Comparison of ENCODE assay signal across 9 cellular contexts in the genomic region with DNA sequence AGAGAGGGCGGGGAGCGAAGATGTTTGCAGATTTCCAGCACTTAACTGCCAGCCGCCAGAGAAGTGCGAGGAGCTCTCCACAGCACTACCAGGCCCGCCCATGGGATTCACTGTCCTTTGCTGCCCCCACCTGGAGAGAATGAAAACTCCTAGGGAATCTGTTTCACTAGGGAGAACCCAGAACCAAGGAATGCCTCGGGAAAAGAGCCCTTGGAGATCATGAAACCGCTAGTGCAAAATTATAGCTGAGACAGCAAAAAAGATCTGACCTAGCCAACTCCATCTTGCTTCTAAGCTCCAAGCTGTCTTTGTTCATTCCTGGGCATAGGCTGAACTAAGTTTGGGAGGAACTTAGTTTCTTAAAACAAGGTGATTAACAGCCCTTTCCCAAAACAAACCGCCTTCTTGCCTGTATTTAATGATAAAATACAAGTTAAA.
DNase-seq lines count a peak whose midpoint lies in the region; ATAC-seq and TF ChIP-seq lines count a peak whose summit lies in the region.
"Had no signal": no experiment of that assay in that cellular context is flagged by ENCODE, and none has a peak within 500 bp of the region (broad histone marks: within the 10 kb centered on the region; RNA-seq: fewer than 3 reads in every experiment).

No MANE protein-coding gene starts in this region.

- H3K9me3 ChIP-seq in parathyroid adenoma (ENCODE audit: control insufficient read depth, low read length) (no peaks in the 10 kb centered on the region), upper lobe of left lung (no peaks in the 10 kb centered on the region)
- H3K9me3 ChIP-seq: BLaER1 had no signal

- no peak overlapping the region for H3K27ac Mint-ChIP-seq in activated naive CD4-positive, alpha-beta T cell treated with anti-CD3 and anti-CD28 coated beads, Interleukin-2, amount 10 ng/mL, durations not matched to agents 7 days and 5 days

- CTCF ChIA-PET in activated naive CD4-positive, alpha-beta T cell treated with anti-CD3 and anti-CD28 coated beads, Interleukin-2, amount 10 ng/mL, durations not matched to agents 7 days and 5 days (lab: Charles Lee) = interaction anchor here (0.6 to 2.8 kb wide), 33 partner anchors 11 to 1462 kb away, joined by 3 to 13 read pairs (median 4); no protein-coding TSS in a partner anchor

- peaks cover 25% of the 10 kb centered on the region for H3K27me3 Mint-ChIP-seq in activated naive CD4-positive, alpha-beta T cell treated with anti-CD3 and anti-CD28 coated beads, Interleukin-2, amount 10 ng/mL, durations not matched to agents 7 days and 5 days

- 14 to 20% methylated on average over 8 of the region's 8 CpGs for WGBS in upper lobe of left lung, 2 donors

- H3K4me3 Mint-ChIP-seq in activated naive CD4-positive, alpha-beta T cell treated with anti-CD3 and anti-CD28 coated beads, Interleukin-2, amount 10 ng/mL, durations not matched to agents 7 days and 5 days = no peak overlapping the region

- H3K9ac ChIP-seq in parathyroid adenoma = no peak overlapping the region
- H3K9ac ChIP-seq: BLaER1 had no signal

- H3K27me3 ChIP-seq in parathyroid adenoma (ENCODE audit: control insufficient read depth, insufficient read depth, low read length) (no peaks in the 10 kb centered on the region), upper lobe of left lung (no peaks in the 10 kb centered on the region)
- H3K27me3 ChIP-seq: BLaER1 had no signal

- H3K9me3 Mint-ChIP-seq in activated naive CD4-positive, alpha-beta T cell treated with anti-CD3 and anti-CD28 coated beads, Interleukin-2, amount 10 ng/mL, durations not matched to agents 7 days and 5 days = no peaks in the 10 kb centered on the region

- peak; percentile 58 for TF ChIP-seq CTCF in parathyroid adenoma (IDR thresholded peaks at IDR 0.05)
- TF ChIP-seq CTCF in upper lobe of left lung (IDR thresholded peaks at IDR 0.05) = peak; percentile 62 to 84 (median 78)

- H2AFZ ChIP-seq in parathyroid adenoma = peak overlapping the region; percentile 56

- peak; percentile 53 for DNase-seq in NK-92 treated with Interleukin-12 subunit alpha and Interleukin-12 subunit beta, amount 100 ng/mL, for 24 hours (lab: John Stamatoyannopoulos, UW)
- DNase-seq in NK-92 (lab: John Stamatoyannopoulos, UW; ENCODE audit: unreplicated experiment) = no peak
- DNase-seq in NCI-H1105 (lab: John Stamatoyannopoulos, UW) = peak; percentile 90
- DNase-seq in SKM-1 (lab: John Stamatoyannopoulos, UW; ENCODE audit: unreplicated experiment) = peak; percentile 64
- DNase-seq in activated naive CD4-positive, alpha-beta T cell treated with anti-CD3 and anti-CD28 coated beads, Interleukin-2, amount 10 ng/mL, durations not matched to agents 7 days and 5 days = peak; percentile 83
- peak; percentile 89 for DNase-seq in glomerular visceral epithelial cell (ENCODE audit: extremely low spot score)
- peak in 1 of 2 donors; percentile 86 for DNase-seq in upper lobe of left lung

- H3K4me3 ChIP-seq in parathyroid adenoma (ENCODE audit: low read depth, low read length) (no peak overlapping the region), upper lobe of left lung (no peak overlapping the region)
- H3K4me3 ChIP-seq: BLaER1 had no signal

- H3K4me1 Mint-ChIP-seq in activated naive CD4-positive, alpha-beta T cell treated with anti-CD3 and anti-CD28 coated beads, Interleukin-2, amount 10 ng/mL, durations not matched to agents 7 days and 5 days = peaks cover 22% of the 10 kb centered on the region

- no peaks in the 10 kb centered on the region for H3K4me1 ChIP-seq in parathyroid adenoma
- no peaks in the 10 kb centered on the region for H3K4me1 ChIP-seq in upper lobe of left lung

- H3K27ac ChIP-seq in parathyroid adenoma (no peak overlapping the region), upper lobe of left lung (no peak overlapping the region)
- H3K27ac ChIP-seq: BLaER1 had no signal

- H3K4me2 ChIP-seq in parathyroid adenoma (ENCODE audit: low read length) = no peak overlapping the region
- H3K4me2 ChIP-seq: BLaER1 had no signal

- TF ChIP-seq EP300 in upper lobe of left lung (IDR thresholded peaks at IDR 0.05) = no peak

- H3K79me2 ChIP-seq in parathyroid adenoma = no peaks in the 10 kb centered on the region

- no peak for TF ChIP-seq POLR2A in upper lobe of left lung (IDR thresholded peaks at IDR 0.05)

- peak; percentile 91 to 94 for ATAC-seq in upper lobe of left lung (ENCODE audit: low FRiP score in 2 of 2)

- H3K36me3 ChIP-seq in parathyroid adenoma (ENCODE audit: control insufficient read depth, insufficient read depth, low read length) = no peaks in the 10 kb centered on the region
- H3K36me3 ChIP-seq in upper lobe of left lung = no peaks in the 10 kb centered on the region
- H3K36me3 ChIP-seq: BLaER1 had no signal

- H3K36me3 Mint-ChIP-seq in activated naive CD4-positive, alpha-beta T cell treated with anti-CD3 and anti-CD28 coated beads, Interleukin-2, amount 10 ng/mL, durations not matched to agents 7 days and 5 days = no peaks in the 10 kb centered on the region
